Comparison of ENCODE assay signal across 1 cellular context in genomic region chr12:123519151-123520001, GRCh38.
TF ChIP-seq lines count a peak whose summit lies in the region.

No MANE protein-coding gene starts in this region.

TF ChIP-seq in HepG2, 621 proteins besides CTCF, POLR2A, EP300 and RAD21 (continued from another document and continues in another):
- TF ChIP-seq, protein P1, sequence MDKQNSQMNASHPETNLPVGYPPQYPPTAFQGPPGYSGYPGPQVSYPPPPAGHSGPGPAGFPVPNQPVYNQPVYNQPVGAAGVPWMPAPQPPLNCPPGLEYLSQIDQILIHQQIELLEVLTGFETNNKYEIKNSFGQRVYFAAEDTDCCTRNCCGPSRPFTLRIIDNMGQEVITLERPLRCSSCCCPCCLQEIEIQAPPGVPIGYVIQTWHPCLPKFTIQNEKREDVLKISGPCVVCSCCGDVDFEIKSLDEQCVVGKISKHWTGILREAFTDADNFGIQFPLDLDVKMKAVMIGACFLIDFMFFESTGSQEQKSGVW (CRISPR knock-in tag; IDR thresholded peaks at IDR 0.05; ENCODE audit: borderline replicate concordance), result no peak
- TF ChIP-seq ZNF260 (CRISPR knock-in tag; IDR thresholded peaks at IDR 0.05; ENCODE audit: borderline replicate concordance, low read depth) (no peak), ZNF687 (CRISPR knock-in tag; IDR thresholded peaks at IDR 0.05) (peak; percentile 87), AKAP8 (CRISPR knock-in tag; IDR thresholded peaks at IDR 0.05) (no peak), ZNF570 (CRISPR knock-in tag; IDR thresholded peaks at IDR 0.05; ENCODE audit: borderline replicate concordance) (no peak), ZNF432 (CRISPR knock-in tag; IDR thresholded peaks at IDR 0.05; ENCODE audit: borderline replicate concordance) (no peak), ATF6 (CRISPR knock-in tag; conservative IDR thresholded peaks at IDR 0.05) (no peak), KDM5A (IDR thresholded peaks at IDR 0.05; ENCODE audit: borderline replicate concordance, low read length) (no peak), ZNF784 (CRISPR knock-in tag; IDR thresholded peaks at IDR 0.05; ENCODE audit: borderline replicate concordance) (no peak), ZNF414 (CRISPR knock-in tag; IDR thresholded peaks at IDR 0.05) (0 out of 2 replicates have a peak, but pooled peaks have one; percentile 54), ATF2 (CRISPR knock-in tag; IDR thresholded peaks at IDR 0.05) (0 out of 2 replicates have a peak, but pooled peaks have one; percentile 56), PAXIP1 (CRISPR knock-in tag; conservative IDR thresholded peaks at IDR 0.05) (peak; percentile 82), ZSCAN22 (CRISPR knock-in tag; IDR thresholded peaks at IDR 0.05) (no peak), SATB2 (CRISPR knock-in tag; IDR thresholded peaks at IDR 0.05) (no peak), SNRNP70 (IDR thresholded peaks at IDR 0.05; ENCODE audit: low read depth, low read length) (no peak), CBX2 (IDR thresholded peaks at IDR 0.05; ENCODE audit: low read depth, low read length) (no peak), CBX2 (CRISPR knock-in tag; IDR thresholded peaks at IDR 0.05; ENCODE audit: low read depth) (no peak), PITX1 (CRISPR knock-in tag; IDR thresholded peaks at IDR 0.05) (peak; percentile 76), CBFB (CRISPR knock-in tag; IDR thresholded peaks at IDR 0.05) (no peak), SP1 (IDR thresholded peaks at IDR 0.05) (no peak), SP1 (CRISPR knock-in tag; IDR thresholded peaks at IDR 0.05) (no peak), MEIS1 (CRISPR knock-in tag; IDR thresholded peaks at IDR 0.05; ENCODE audit: borderline replicate concordance) (no peak; the same call in 1 of the 2 replicates), ZNF7 (CRISPR knock-in tag; IDR thresholded peaks at IDR 0.05) (no peak), ZFAT (CRISPR knock-in tag; conservative IDR thresholded peaks at IDR 0.05) (no peak), CCDC6 (CRISPR knock-in tag; IDR thresholded peaks at IDR 0.05) (no peak), MEIS2 (CRISPR knock-in tag; IDR thresholded peaks at IDR 0.05) (peak; percentile 89; the same call in 1 of the 2 replicates), CBX1 (IDR thresholded peaks at IDR 0.05; ENCODE audit: low read depth) (no peak), ZNF143 (CRISPR knock-in tag; IDR thresholded peaks at IDR 0.05) (no peak)
- TF ChIP-seq, protein P2, sequence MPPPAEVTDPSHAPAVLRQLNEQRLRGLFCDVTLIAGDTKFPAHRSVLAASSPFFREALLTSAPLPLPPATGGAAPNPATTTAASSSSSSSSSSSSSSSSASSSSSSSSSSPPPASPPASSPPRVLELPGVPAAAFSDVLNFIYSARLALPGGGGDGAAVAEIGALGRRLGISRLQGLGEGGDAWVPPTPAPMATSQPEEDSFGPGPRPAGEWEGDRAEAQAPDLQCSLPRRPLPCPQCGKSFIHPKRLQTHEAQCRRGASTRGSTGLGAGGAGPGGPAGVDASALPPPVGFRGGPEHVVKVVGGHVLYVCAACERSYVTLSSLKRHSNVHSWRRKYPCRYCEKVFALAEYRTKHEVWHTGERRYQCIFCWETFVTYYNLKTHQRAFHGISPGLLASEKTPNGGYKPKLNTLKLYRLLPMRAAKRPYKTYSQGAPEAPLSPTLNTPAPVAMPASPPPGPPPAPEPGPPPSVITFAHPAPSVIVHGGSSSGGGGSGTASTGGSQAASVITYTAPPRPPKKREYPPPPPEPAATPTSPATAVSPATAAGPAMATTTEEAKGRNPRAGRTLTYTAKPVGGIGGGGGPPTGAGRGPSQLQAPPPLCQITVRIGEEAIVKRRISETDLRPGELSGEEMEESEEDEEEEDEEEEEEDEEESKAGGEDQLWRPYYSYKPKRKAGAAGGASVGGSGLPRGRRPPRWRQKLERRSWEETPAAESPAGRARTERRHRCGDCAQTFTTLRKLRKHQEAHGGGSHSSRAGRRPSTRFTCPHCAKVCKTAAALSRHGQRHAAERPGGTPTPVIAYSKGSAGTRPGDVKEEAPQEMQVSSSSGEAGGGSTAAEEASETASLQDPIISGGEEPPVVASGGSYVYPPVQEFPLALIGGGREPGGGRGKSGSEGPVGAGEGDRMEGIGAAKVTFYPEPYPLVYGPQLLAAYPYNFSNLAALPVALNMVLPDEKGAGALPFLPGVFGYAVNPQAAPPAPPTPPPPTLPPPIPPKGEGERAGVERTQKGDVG (CRISPR knock-in tag; IDR thresholded peaks at IDR 0.05; ENCODE audit: borderline replicate concordance), result no peak
- TF ChIP-seq, protein P3, sequence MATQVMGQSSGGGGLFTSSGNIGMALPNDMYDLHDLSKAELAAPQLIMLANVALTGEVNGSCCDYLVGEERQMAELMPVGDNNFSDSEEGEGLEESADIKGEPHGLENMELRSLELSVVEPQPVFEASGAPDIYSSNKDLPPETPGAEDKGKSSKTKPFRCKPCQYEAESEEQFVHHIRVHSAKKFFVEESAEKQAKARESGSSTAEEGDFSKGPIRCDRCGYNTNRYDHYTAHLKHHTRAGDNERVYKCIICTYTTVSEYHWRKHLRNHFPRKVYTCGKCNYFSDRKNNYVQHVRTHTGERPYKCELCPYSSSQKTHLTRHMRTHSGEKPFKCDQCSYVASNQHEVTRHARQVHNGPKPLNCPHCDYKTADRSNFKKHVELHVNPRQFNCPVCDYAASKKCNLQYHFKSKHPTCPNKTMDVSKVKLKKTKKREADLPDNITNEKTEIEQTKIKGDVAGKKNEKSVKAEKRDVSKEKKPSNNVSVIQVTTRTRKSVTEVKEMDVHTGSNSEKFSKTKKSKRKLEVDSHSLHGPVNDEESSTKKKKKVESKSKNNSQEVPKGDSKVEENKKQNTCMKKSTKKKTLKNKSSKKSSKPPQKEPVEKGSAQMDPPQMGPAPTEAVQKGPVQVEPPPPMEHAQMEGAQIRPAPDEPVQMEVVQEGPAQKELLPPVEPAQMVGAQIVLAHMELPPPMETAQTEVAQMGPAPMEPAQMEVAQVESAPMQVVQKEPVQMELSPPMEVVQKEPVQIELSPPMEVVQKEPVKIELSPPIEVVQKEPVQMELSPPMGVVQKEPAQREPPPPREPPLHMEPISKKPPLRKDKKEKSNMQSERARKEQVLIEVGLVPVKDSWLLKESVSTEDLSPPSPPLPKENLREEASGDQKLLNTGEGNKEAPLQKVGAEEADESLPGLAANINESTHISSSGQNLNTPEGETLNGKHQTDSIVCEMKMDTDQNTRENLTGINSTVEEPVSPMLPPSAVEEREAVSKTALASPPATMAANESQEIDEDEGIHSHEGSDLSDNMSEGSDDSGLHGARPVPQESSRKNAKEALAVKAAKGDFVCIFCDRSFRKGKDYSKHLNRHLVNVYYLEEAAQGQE (IDR thresholded peaks at IDR 0.05; ENCODE audit: borderline replicate concordance in 1 of 2, low read depth in 1 of 2, low read length in 2 of 2), result no peak
- TF ChIP-seq, protein P4, sequence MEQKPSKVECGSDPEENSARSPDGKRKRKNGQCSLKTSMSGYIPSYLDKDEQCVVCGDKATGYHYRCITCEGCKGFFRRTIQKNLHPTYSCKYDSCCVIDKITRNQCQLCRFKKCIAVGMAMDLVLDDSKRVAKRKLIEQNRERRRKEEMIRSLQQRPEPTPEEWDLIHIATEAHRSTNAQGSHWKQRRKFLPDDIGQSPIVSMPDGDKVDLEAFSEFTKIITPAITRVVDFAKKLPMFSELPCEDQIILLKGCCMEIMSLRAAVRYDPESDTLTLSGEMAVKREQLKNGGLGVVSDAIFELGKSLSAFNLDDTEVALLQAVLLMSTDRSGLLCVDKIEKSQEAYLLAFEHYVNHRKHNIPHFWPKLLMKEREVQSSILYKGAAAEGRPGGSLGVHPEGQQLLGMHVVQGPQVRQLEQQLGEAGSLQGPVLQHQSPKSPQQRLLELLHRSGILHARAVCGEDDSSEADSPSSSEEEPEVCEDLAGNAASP (CRISPR knock-in tag; IDR thresholded peaks at IDR 0.05; ENCODE audit: borderline replicate concordance), result no peak
- TF ChIP-seq, protein P5, sequence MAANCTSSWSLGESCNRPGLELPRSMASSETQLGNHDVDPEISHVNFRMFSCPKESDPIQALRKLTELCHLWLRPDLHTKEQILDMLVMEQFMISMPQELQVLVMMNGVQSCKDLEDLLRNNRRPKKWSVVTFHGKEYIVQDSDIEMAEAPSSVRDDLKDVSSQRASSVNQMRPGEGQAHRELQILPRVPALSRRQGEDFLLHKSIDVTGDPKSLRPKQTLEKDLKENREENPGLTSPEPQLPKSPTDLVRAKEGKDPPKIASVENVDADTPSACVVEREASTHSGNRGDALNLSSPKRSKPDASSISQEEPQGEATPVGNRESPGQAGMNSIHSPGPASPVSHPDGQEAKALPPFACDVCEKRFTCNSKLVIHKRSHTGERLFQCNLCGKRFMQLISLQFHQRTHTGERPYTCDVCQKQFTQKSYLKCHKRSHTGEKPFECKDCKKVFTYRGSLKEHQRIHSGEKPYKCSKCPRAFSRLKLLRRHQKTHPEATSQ (CRISPR knock-in tag; IDR thresholded peaks at IDR 0.05; ENCODE audit: borderline replicate concordance), result no peak
